1 cellular context compared by ENCODE assay signal in genomic region chr10:35194906-35195305, GRCh38.
TF ChIP-seq lines count a peak whose summit lies in the region.

No MANE protein-coding gene starts in this region.

TF ChIP-seq in K562, 482 proteins besides CTCF, POLR2A, EP300 and RAD21 (continued from another document and continues in another):
- peak; percentile 56; the same call in 1 of the 2 replicates for TF ChIP-seq ZNF592 (IDR thresholded peaks at IDR 0.05)
- peak; percentile 81 for TF ChIP-seq NFE2 (IDR thresholded peaks at IDR 0.05; ENCODE audit: low read depth)
- TF ChIP-seq GTF2F1 (IDR thresholded peaks at IDR 0.05; ENCODE audit: low read depth, low read length), result no peak
- peak; percentile 56; the same call in 1 of the 2 replicates for TF ChIP-seq KHSRP (IDR thresholded peaks at IDR 0.05)
- TF ChIP-seq MEIS2 (IDR thresholded peaks at IDR 0.05; ENCODE audit: partially characterized antibody), result peak; percentile 55
- TF ChIP-seq ATF3 (IDR thresholded peaks at IDR 0.05), result peak; percentile 72
- TF ChIP-seq ATF3 (CRISPR knock-in tag; conservative IDR thresholded peaks at IDR 0.05), result no peak
- TF ChIP-seq PRPF4 (IDR thresholded peaks at IDR 0.05; ENCODE audit: insufficient read depth, low read depth, low read length, poor library complexity, severe bottlenecking), result no peak
- TF ChIP-seq ELK1 (CRISPR knock-in tag; IDR thresholded peaks at IDR 0.05), result no peak
- TF ChIP-seq MAFG (tag; conservative IDR thresholded peaks at IDR 0.05), result peak; percentile 52; the same call in 1 of the 2 replicates
- no peak for TF ChIP-seq ESRRA (IDR thresholded peaks at IDR 0.05; ENCODE audit: borderline replicate concordance, low read depth)
- TF ChIP-seq ZBTB12 (CRISPR knock-in tag; IDR thresholded peaks at IDR 0.05), result peak; percentile 82
- TF ChIP-seq ZNF785 (CRISPR knock-in tag; IDR thresholded peaks at IDR 0.05), result no peak
- TF ChIP-seq ZC3H8 (IDR thresholded peaks at IDR 0.05), result no peak
- no peak for TF ChIP-seq MAFK (IDR thresholded peaks at IDR 0.05; ENCODE audit: low read length)
- TF ChIP-seq RCOR1 (IDR thresholded peaks at IDR 0.05; ENCODE audit: borderline replicate concordance in 1 of 2, low read depth in 2 of 2, low read length in 2 of 2), result peak in 1 of 2 experiments; percentile 53; a peak in 1 of 4 replicates
- TF ChIP-seq BHLHE40 (IDR thresholded peaks at IDR 0.05; ENCODE audit: low read length), result 0 out of 2 replicates have a peak, but pooled peaks have one; percentile 30
- TF ChIP-seq HDAC2 (IDR thresholded peaks at IDR 0.05), result no peak
- no peak for TF ChIP-seq ZFP30 (CRISPR knock-in tag; IDR thresholded peaks at IDR 0.05; ENCODE audit: borderline replicate concordance)
- no peak for TF ChIP-seq BCL6 (CRISPR knock-in tag; IDR thresholded peaks at IDR 0.05)
- TF ChIP-seq CREB1 (IDR thresholded peaks at IDR 0.05), result peak; percentile 95
- TF ChIP-seq CREB1 (CRISPR knock-in tag; IDR thresholded peaks at IDR 0.05), result peak; percentile 83
- 0 out of 2 replicates have a peak, but pooled peaks have one; percentile 13 for TF ChIP-seq VEZF1 (CRISPR knock-in tag; IDR thresholded peaks at IDR 0.05)
- TF ChIP-seq ELF2 (CRISPR knock-in tag; IDR thresholded peaks at IDR 0.05), result no peak
- TF ChIP-seq PYGO2 (tag; IDR thresholded peaks at IDR 0.05), result no peak
- no peak for TF ChIP-seq ZBTB2 (IDR thresholded peaks at IDR 0.05)
- no peak for TF ChIP-seq GATAD2A (IDR thresholded peaks at IDR 0.05)
- TF ChIP-seq ARID4B (CRISPR knock-in tag; IDR thresholded peaks at IDR 0.05), result no peak
- TF ChIP-seq PHF8 (IDR thresholded peaks at IDR 0.05; ENCODE audit: borderline replicate concordance, low read length), result no peak
- TF ChIP-seq HSF4 (CRISPR knock-in tag; IDR thresholded peaks at IDR 0.05; ENCODE audit: borderline replicate concordance), result no peak
- TF ChIP-seq ZNF24 (IDR thresholded peaks at IDR 0.05), result no peak
- no peak for TF ChIP-seq EP400 (IDR thresholded peaks at IDR 0.05)
- no peak for TF ChIP-seq USF2 (CRISPR knock-in tag; IDR thresholded peaks at IDR 0.05)
- no peak for TF ChIP-seq ATF1 (CRISPR knock-in tag; IDR thresholded peaks at IDR 0.05)
- TF ChIP-seq ATF1 (tag; IDR thresholded peaks at IDR 0.05), result peak; percentile 91
- no peak for TF ChIP-seq HOMEZ (CRISPR knock-in tag; IDR thresholded peaks at IDR 0.05)
- no peak for TF ChIP-seq CCNT2 (IDR thresholded peaks at IDR 0.05; ENCODE audit: borderline replicate concordance, extremely low read depth, insufficient read length, low read depth, low read length)
- TF ChIP-seq TGIF2 (CRISPR knock-in tag; IDR thresholded peaks at IDR 0.05), result no peak
- 0 out of 2 replicates have a peak, but pooled peaks have one; percentile 1 for TF ChIP-seq SMARCE1 (IDR thresholded peaks at IDR 0.05)
- TF ChIP-seq ZNF263 (CRISPR knock-in tag; IDR thresholded peaks at IDR 0.05; ENCODE audit: borderline replicate concordance), result no peak
- no peak for TF ChIP-seq SNRNP70 (optimal IDR thresholded peaks at IDR 0.05; ENCODE audit: low read depth, low read length)
- peak; percentile 13; the same call in 1 of the 2 replicates for TF ChIP-seq SP1 (CRISPR knock-in tag; IDR thresholded peaks at IDR 0.05)
- TF ChIP-seq ZFPM2 (CRISPR knock-in tag; IDR thresholded peaks at IDR 0.05), result no peak
- no peak for TF ChIP-seq BRF1 (IDR thresholded peaks at IDR 0.05; ENCODE audit: borderline replicate concordance, extremely low read depth, insufficient read length)
- no peak for TF ChIP-seq GTF3C2 (IDR thresholded peaks at IDR 0.05; ENCODE audit: borderline replicate concordance, extremely low read depth, insufficient read length)
